1 cellular context compared by ENCODE assay signal in genomic region chr17:82348434-82348833, GRCh38.
TF ChIP-seq lines count a peak whose summit lies in the region.

No MANE protein-coding gene starts in this region.

TF ChIP-seq in HepG2, 621 proteins besides CTCF, POLR2A, EP300 and RAD21:
- TF ChIP-seq CSRNP2 (CRISPR knock-in tag; conservative IDR thresholded peaks at IDR 0.05; ENCODE audit: low read depth) (no peak), ZNF678 (CRISPR knock-in tag; IDR thresholded peaks at IDR 0.05) (no peak), ZNF501 (CRISPR knock-in tag; IDR thresholded peaks at IDR 0.05) (0 out of 2 replicates have a peak, but pooled peaks have one; percentile 9), ZMYM4 (CRISPR knock-in tag; IDR thresholded peaks at IDR 0.05) (no peak), SP1 (IDR thresholded peaks at IDR 0.05) (no peak), SP1 (CRISPR knock-in tag; IDR thresholded peaks at IDR 0.05) (no peak), ZNF687 (CRISPR knock-in tag; IDR thresholded peaks at IDR 0.05) (peak; percentile 28; the same call in 1 of the 2 replicates), HMG20A (CRISPR knock-in tag; IDR thresholded peaks at IDR 0.05; ENCODE audit: borderline replicate concordance) (no peak), RBAK (CRISPR knock-in tag; IDR thresholded peaks at IDR 0.05) (no peak), ZBTB7B (CRISPR knock-in tag; IDR thresholded peaks at IDR 0.05) (0 out of 2 replicates have a peak, but pooled peaks have one; percentile 10), MBNL3 (CRISPR knock-in tag; conservative IDR thresholded peaks at IDR 0.05) (no peak), MTERF4 (CRISPR knock-in tag; IDR thresholded peaks at IDR 0.05) (0 out of 2 replicates have a peak, but pooled peaks have one; percentile 14), RNF219 (CRISPR knock-in tag; IDR thresholded peaks at IDR 0.05) (peak; percentile 14; the same call in 1 of the 2 replicates), ZNF362 (CRISPR knock-in tag; IDR thresholded peaks at IDR 0.05; ENCODE audit: borderline replicate concordance) (no peak), ZSCAN29 (CRISPR knock-in tag; conservative IDR thresholded peaks at IDR 0.05) (no peak)
